19 cellular contexts compared by ENCODE assay signal in genomic region chr6:144466716-144467115, GRCh38.
DNase-seq lines count a peak whose midpoint lies in the region; ATAC-seq and TF ChIP-seq lines count a peak whose summit lies in the region.
"Had no signal": no experiment of that assay in that cellular context is flagged by ENCODE, and none has a peak within 500 bp of the region (broad histone marks: within the 10 kb centered on the region; RNA-seq: fewer than 3 reads in every experiment).

No MANE protein-coding gene starts in this region.

- H3K9me3 ChIP-seq in Caco-2 (no peaks in the 10 kb centered on the region), SK-N-MC (ENCODE audit: low read depth, low read length) (no peaks in the 10 kb centered on the region), aorta (ENCODE audit: control insufficient read depth, low read length) (no peaks in the 10 kb centered on the region), psoas muscle (no peaks in the 10 kb centered on the region)

- WGBS in aorta, 2 donors, result 93 to 96% methylated on average over 2 of the region's 2 CpGs
- 86 to 90% (median 90%) methylated on average over 2 of the region's 2 CpGs for WGBS in psoas muscle, 3 donors

- H3K9ac ChIP-seq in SK-N-MC (ENCODE audit: insufficient read length), result no peak overlapping the region

- H3K36me3 ChIP-seq in Caco-2 (ENCODE audit: control insufficient read depth, insufficient read depth, low read length) (peaks cover 1% of the 10 kb centered on the region; the same call in 1 of the 2 replicates), SK-N-MC (ENCODE audit: insufficient read depth, low read length) (no peaks in the 10 kb centered on the region), aorta (ENCODE audit: control insufficient read depth in 1 of 2, insufficient read depth in 2 of 2, low read length in 1 of 2) (peaks cover 0 to 8% of the 10 kb centered on the region in 2 donors), psoas muscle (ENCODE audit: insufficient read depth in 1 of 2, low read depth in 1 of 2) (peaks cover 3 to 44% of the 10 kb centered on the region in 2 donors)

- no TSS peak for BruUV-seq in Caco-2 (replicated peaks; lab: Mats Ljungman, UMichigan)

- TF ChIP-seq CTCF in Caco-2 (IDR thresholded peaks at IDR 0.05; ENCODE audit: insufficient read depth in 1 of 2, low read depth in 1 of 2, low read length in 1 of 2, severe bottlenecking in 1 of 2, unreplicated experiment in 1 of 2) (no peak), psoas muscle (IDR thresholded peaks at IDR 0.05) (no peak)

- H3K4me1 Mint-ChIP-seq in Caco-2 (ENCODE audit: low read depth, unreplicated experiment), result peaks cover 24% of the 10 kb centered on the region
- peaks cover 29% of the 10 kb centered on the region for H3K4me1 Mint-ChIP-seq in stimulated activated effector memory CD8-positive, alpha-beta T cell treated with anti-CD3 and anti-CD28 coated beads, Interleukin-12 subunit alpha, Interleukin-12 subunit beta, amount 100 ng/mL, for 72 hours
- H3K4me1 Mint-ChIP-seq: CD14-positive monocyte had no signal

- H3K4me1 ChIP-seq in Caco-2 (peaks cover 35% of the 10 kb centered on the region), aorta (ENCODE audit: control insufficient read depth in 1 of 2, insufficient read depth in 2 of 2, low read length in 2 of 2) (no peaks in the 10 kb centered on the region), psoas muscle (no peaks in the 10 kb centered on the region)

- CTCF ChIA-PET in Caco-2 (lab: Charles Lee), result no interaction called here

- H3K36me3 Mint-ChIP-seq in Caco-2 (ENCODE audit: insufficient read depth, unreplicated experiment), result peaks cover 70% of the 10 kb centered on the region
- peaks cover 57% of the 10 kb centered on the region for H3K36me3 Mint-ChIP-seq in stimulated activated effector memory CD8-positive, alpha-beta T cell treated with anti-CD3 and anti-CD28 coated beads, Interleukin-12 subunit alpha, Interleukin-12 subunit beta, amount 100 ng/mL, for 72 hours

- no peaks in the 10 kb centered on the region for H3K27me3 Mint-ChIP-seq in Caco-2 (ENCODE audit: insufficient read depth, unreplicated experiment)

- no peaks in the 10 kb centered on the region for H3K9me3 Mint-ChIP-seq in Caco-2 (ENCODE audit: unreplicated experiment)
- H3K9me3 Mint-ChIP-seq in stimulated activated effector memory CD8-positive, alpha-beta T cell treated with anti-CD3 and anti-CD28 coated beads, Interleukin-12 subunit alpha, Interleukin-12 subunit beta, amount 100 ng/mL, for 72 hours, result no peaks in the 10 kb centered on the region

- no peak overlapping the region for H3K4me3 Mint-ChIP-seq in Caco-2 (ENCODE audit: unreplicated experiment)
- H3K4me3 Mint-ChIP-seq in stimulated activated effector memory CD8-positive, alpha-beta T cell treated with anti-CD3 and anti-CD28 coated beads, Interleukin-12 subunit alpha, Interleukin-12 subunit beta, amount 100 ng/mL, for 72 hours, result no peak overlapping the region
- H3K4me3 Mint-ChIP-seq: CD14-positive monocyte had no signal

- H3K4me3 ChIP-seq in Caco-2 (ENCODE audit: low read depth, low read length) (no peak overlapping the region), SK-N-MC (no peak overlapping the region), aorta (ENCODE audit: low read length in 2 of 2) (no peak overlapping the region), psoas muscle (no peak overlapping the region)

- POLR2A ChIA-PET in Caco-2 (lab: Charles Lee), result no interaction called here

- intact Hi-C loops in Caco-2 (cut with micrococcal nuclease; ENCODE audit: unreplicated experiment) (loop anchor here (5.0 kb wide), 1 partner anchor 164 kb away; no protein-coding TSS in a partner anchor), aorta (cut with DNase I) (no loop called here), psoas muscle (cut with DNase I) (no loop called here)

- peak overlapping the region; percentile 1 for H3K27ac Mint-ChIP-seq in Caco-2 (ENCODE audit: unreplicated experiment)
- peak overlapping the region; percentile 73 for H3K27ac Mint-ChIP-seq in stimulated activated effector memory CD8-positive, alpha-beta T cell treated with anti-CD3 and anti-CD28 coated beads, Interleukin-12 subunit alpha, Interleukin-12 subunit beta, amount 100 ng/mL, for 72 hours

- H3K27ac ChIP-seq in SK-N-MC (no peak overlapping the region), aorta (ENCODE audit: low read depth in 1 of 2, low read length in 2 of 2) (no peak overlapping the region), psoas muscle (no peak overlapping the region)

- DNase-seq in Caco-2 (no peak), SK-N-MC (ENCODE audit: low read depth, low spot score) (peak; percentile 16), foreskin melanocyte (peak; percentile 71), aorta (no peak), psoas muscle (no peak)
- no peak for DNase-seq in stimulated activated effector memory CD8-positive, alpha-beta T cell treated with anti-CD3 and anti-CD28 coated beads, Interleukin-12 subunit alpha, Interleukin-12 subunit beta, amount 100 ng/mL, for 72 hours (ENCODE audit: low spot score in 2 of 2)
- no peak for DNase-seq in activated CD4-positive, alpha-beta T cell treated with anti-CD3 and anti-CD28 coated beads, Interleukin-2, amount 50 U/mL, for 4 hours
- DNase-seq: ACHN; AML-193; DMS79; KG1; NCI-H1417 treated with DMSO at 0.1 percent for 48 hours; NCI-H2029; NCI-H2171; NCI-H446; NCI-H69; NK-92 treated with Interleukin-12 subunit alpha and Interleukin-12 subunit beta, amount 100 ng/mL, for 24 hours; OCI-M1 had no signal

- H3K27me3 ChIP-seq in Caco-2 (replicated peaks; ENCODE audit: control insufficient read depth, insufficient read depth, low read length), result no peaks in the 10 kb centered on the region
- no peaks in the 10 kb centered on the region for H3K27me3 ChIP-seq in aorta (ENCODE audit: control insufficient read depth in 1 of 2, insufficient read depth in 2 of 2, low read length in 1 of 2)
- H3K27me3 ChIP-seq in psoas muscle (ENCODE audit: insufficient read depth in 3 of 3, low read length in 2 of 3), result no peaks in the 10 kb centered on the region

- ATAC-seq in stimulated activated effector memory CD8-positive, alpha-beta T cell treated with anti-CD3 and anti-CD28 coated beads, Interleukin-12 subunit alpha, Interleukin-12 subunit beta, amount 100 ng/mL, for 72 hours, result no peak
- no peak for ATAC-seq in aorta (ENCODE audit: low FRiP score)
- no peak for ATAC-seq in psoas muscle

Comparison
In these comparisons a context has a peak if more than half of its experiments do, and no peak if none do; other contexts are left out.
1. DNase-seq: peak in SK-N-MC (single experiment) and foreskin melanocyte (single experiment); none in Caco-2 (0 of 2), stimulated activated effector memory CD8-positive, alpha-beta T cell treated with anti-CD3 and anti-CD28 coated beads, Interleukin-12 subunit alpha, Interleukin-12 subunit beta, amount 100 ng/mL, for 72 hours (0 of 2), activated CD4-positive, alpha-beta T cell treated with anti-CD3 and anti-CD28 coated beads, Interleukin-2, amount 50 U/mL, for 4 hours (0 of 2), aorta (0 of 2) and psoas muscle (0 of 2).